In the genomic region with DNA sequence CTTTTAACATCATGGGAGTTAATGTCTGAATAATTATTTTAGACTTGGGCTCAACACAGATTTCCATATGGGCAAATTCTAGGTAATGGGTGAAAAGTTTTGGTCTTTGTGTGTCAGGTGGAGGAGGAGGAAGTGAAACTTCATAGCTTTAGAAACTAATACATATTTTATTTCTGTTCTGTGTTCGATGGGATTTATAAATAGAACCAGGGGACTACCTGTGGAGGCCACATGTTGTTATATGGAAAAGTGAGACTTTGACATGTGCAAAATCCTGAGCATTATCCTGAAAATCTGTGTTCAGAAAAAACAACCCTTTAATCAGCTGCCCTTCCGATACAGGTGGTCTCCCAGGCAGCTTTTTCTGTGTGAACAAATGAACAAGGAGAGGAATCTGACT, we compare ENCODE assay signal across 13 cellular contexts.
DNase-seq lines count a peak whose midpoint lies in the region; ATAC-seq, FAIRE-seq and TF ChIP-seq lines count a peak whose summit lies in the region.
"Had no signal": no experiment of that assay in that cellular context is flagged by ENCODE, and none has a peak within 500 bp of the region (broad histone marks: within the 10 kb centered on the region; RNA-seq: fewer than 3 reads in every experiment).

No MANE protein-coding gene starts in this region.

- no peak overlapping the region for H3K27ac ChIP-seq in tibial nerve
- H3K27ac ChIP-seq in osteoblast (ENCODE audit: low read depth, low read length), result no peak overlapping the region
- no peak overlapping the region for H3K27ac ChIP-seq in pancreas
- H3K27ac ChIP-seq: Peyer's patch had no signal

- DNase-seq in foreskin fibroblast (no peak), tibial nerve (ENCODE audit: low spot score in 2 of 2) (no peak), osteoblast (ENCODE audit: insufficient read length, low spot score, missing footprints) (no peak), pancreas (no peak)
- DNase-seq: activated T-cell treated with anti-CD3 and anti-CD28 coated beads, Interleukin-2, amount 50 U/mL, for 1 hour; NCI-H1436; Peyer's patch; stimulated activated naive CD4-positive, alpha-beta T cell treated with Interleukin-2 at 50 U/mL for 16 hours had no signal

- H3K36me3 ChIP-seq in tibial nerve (no peaks in the 10 kb centered on the region), osteoblast (ENCODE audit: insufficient read depth, low read length) (no peaks in the 10 kb centered on the region), pancreas (no peaks in the 10 kb centered on the region)
- H3K36me3 ChIP-seq: Peyer's patch had no signal

- FAIRE-seq in pancreas (lab: Jason Lieb, UNC), result no peak
- FAIRE-seq: endometrium had no signal

- no peak for TF ChIP-seq POLR2A in tibial nerve (IDR thresholded peaks at IDR 0.05)

- TF ChIP-seq CTCF in foreskin fibroblast (IDR thresholded peaks at IDR 0.05; ENCODE audit: low read depth, low read length) (no peak), tibial nerve (IDR thresholded peaks at IDR 0.05) (no peak), osteoblast (IDR thresholded peaks at IDR 0.05; ENCODE audit: extremely low read depth, low read depth, low read length) (no peak), pancreas (IDR thresholded peaks at IDR 0.05) (no peak)

- H3K27me3 ChIP-seq in tibial nerve, result no peaks in the 10 kb centered on the region
- H3K27me3 ChIP-seq in osteoblast (ENCODE audit: insufficient read depth, low read length), result no peaks in the 10 kb centered on the region
- no peaks in the 10 kb centered on the region for H3K27me3 ChIP-seq in pancreas
- H3K27me3 ChIP-seq: Peyer's patch had no signal

- no peak overlapping the region for H2AFZ ChIP-seq in osteoblast (ENCODE audit: low read length)

- no peaks in the 10 kb centered on the region for H3K4me1 ChIP-seq in tibial nerve
- no peaks in the 10 kb centered on the region for H3K4me1 ChIP-seq in osteoblast (ENCODE audit: insufficient read depth, low read length)
- H3K4me1 ChIP-seq in pancreas, result no peaks in the 10 kb centered on the region
- H3K4me1 ChIP-seq: Peyer's patch had no signal

- no peak for TF ChIP-seq EP300 in tibial nerve (IDR thresholded peaks at IDR 0.05)

- intact Hi-C loops in pancreas (cut with DNase I), result no loop called here

- H3K4me3 ChIP-seq in foreskin fibroblast (ENCODE audit: low read depth in 1 of 2, low read length in 2 of 2), result no peak overlapping the region
- H3K4me3 ChIP-seq in tibial nerve, result no peak overlapping the region
- H3K4me3 ChIP-seq in osteoblast (ENCODE audit: insufficient read depth, low read length), result no peak overlapping the region
- H3K4me3 ChIP-seq in pancreas, result no peak overlapping the region
- H3K4me3 ChIP-seq: Peyer's patch had no signal

- ATAC-seq in GM18498 (IDR thresholded peaks at IDR 0.05; ENCODE audit: unreplicated experiment), result peak; percentile 98
- ATAC-seq in GM19463 (IDR thresholded peaks at IDR 0.05; ENCODE audit: unreplicated experiment), result peak; percentile 87
- peak; percentile 90 for ATAC-seq in HG02884 (IDR thresholded peaks at IDR 0.05; ENCODE audit: unreplicated experiment)
- ATAC-seq in HG03565 (IDR thresholded peaks at IDR 0.05; ENCODE audit: unreplicated experiment), result peak; percentile 96
- ATAC-seq in pancreas, result no peak

- H3K4me2 ChIP-seq in osteoblast (ENCODE audit: insufficient read depth, low read length), result no peak overlapping the region

- 77 to 83% methylated on average over 2 of the region's 2 CpGs for WGBS in tibial nerve, 2 donors
- 67 to 74% methylated on average over 2 of the region's 2 CpGs for WGBS in pancreas, 2 donors

- H3K79me2 ChIP-seq in osteoblast (ENCODE audit: insufficient read depth, low read length), result no peaks in the 10 kb centered on the region

- no peaks in the 10 kb centered on the region for H4K20me1 ChIP-seq in osteoblast (ENCODE audit: insufficient read depth, low read length)

- H3K9me3 ChIP-seq in tibial nerve, result no peaks in the 10 kb centered on the region
- H3K9me3 ChIP-seq in osteoblast (ENCODE audit: low read depth, low read length), result no peaks in the 10 kb centered on the region
- H3K9me3 ChIP-seq in pancreas, result no peaks in the 10 kb centered on the region
- H3K9me3 ChIP-seq: Peyer's patch had no signal

Comparison
In these comparisons a context has a peak if more than half of its experiments do, and no peak if none do; other contexts are left out.
1. ATAC-seq: peak in GM18498 (single experiment), GM19463 (single experiment), HG02884 (single experiment) and HG03565 (single experiment); none in pancreas (0 of 4).